12 cellular contexts compared by ENCODE assay signal in the genomic region with DNA sequence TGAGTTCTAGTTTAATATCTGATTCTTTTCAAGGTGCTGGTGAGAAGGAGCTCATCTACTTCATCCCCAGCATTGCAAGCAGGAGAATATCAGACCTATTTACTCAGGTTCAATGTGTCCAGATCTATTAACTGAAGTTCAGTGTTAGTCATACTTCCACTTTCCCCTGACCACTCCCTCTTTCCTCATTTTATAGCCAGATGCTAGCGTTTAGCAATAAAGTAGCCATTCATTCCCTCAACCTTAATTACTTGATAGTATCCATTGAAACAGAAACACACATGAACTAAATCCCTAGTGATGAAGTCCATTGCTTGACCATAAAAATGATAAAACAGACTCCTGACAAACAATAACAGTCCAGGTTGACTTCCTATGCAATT.
DNase-seq lines count a peak whose midpoint lies in the region; ATAC-seq, FAIRE-seq and TF ChIP-seq lines count a peak whose summit lies in the region.
"Had no signal": no experiment of that assay in that cellular context is flagged by ENCODE, and none has a peak within 500 bp of the region (broad histone marks: within the 10 kb centered on the region; RNA-seq: fewer than 3 reads in every experiment).

No MANE protein-coding gene starts in this region.

- no peak overlapping the region for H3K27ac Mint-ChIP-seq in activated CD8-positive, alpha-beta T cell treated with anti-CD3 and anti-CD28 coated beads, Interleukin-2, amount 10 ng/mL, durations not matched to agents 7 days and 5 days
- H3K27ac Mint-ChIP-seq: activated T-cell treated with anti-CD3 and anti-CD28 coated beads, Interleukin-2, amount 50 U/mL, for 24 hours had no signal

- no peaks in the 10 kb centered on the region for H3K36me3 Mint-ChIP-seq in activated CD8-positive, alpha-beta T cell treated with anti-CD3 and anti-CD28 coated beads, Interleukin-2, amount 10 ng/mL, durations not matched to agents 7 days and 5 days (ENCODE audit: low read depth)

- CTCF ChIA-PET in activated CD8-positive, alpha-beta T cell treated with anti-CD3 and anti-CD28 coated beads, Interleukin-2, amount 10 ng/mL, durations not matched to agents 7 days and 5 days (lab: Charles Lee), result interaction anchor here (7.2 kb wide), 1 partner anchor 395 kb away, joined by 138 read pairs; the partner anchor contains the start of gene CLDN11

- H3K27me3 Mint-ChIP-seq in activated CD8-positive, alpha-beta T cell treated with anti-CD3 and anti-CD28 coated beads, Interleukin-2, amount 10 ng/mL, durations not matched to agents 7 days and 5 days (ENCODE audit: low read depth), result peaks cover 5% of the 10 kb centered on the region

- POLR2A ChIA-PET in activated CD8-positive, alpha-beta T cell treated with anti-CD3 and anti-CD28 coated beads, Interleukin-2, amount 10 ng/mL, durations not matched to agents 7 days and 5 days (lab: Charles Lee), result no interaction called here

- no peak overlapping the region for H3K4me3 ChIP-seq in brain microvascular endothelial cell (ENCODE audit: low read depth, low read length)
- no peak overlapping the region for H3K4me3 ChIP-seq in effector memory CD4-positive, alpha-beta T cell (ENCODE audit: insufficient read depth, low read depth, low read length, poor library complexity, severe bottlenecking)
- H3K4me3 ChIP-seq: SJCRH30 had no signal

- H3K9me3 Mint-ChIP-seq in activated CD8-positive, alpha-beta T cell treated with anti-CD3 and anti-CD28 coated beads, Interleukin-2, amount 10 ng/mL, durations not matched to agents 7 days and 5 days (ENCODE audit: insufficient read depth), result no peaks in the 10 kb centered on the region
- H3K9me3 Mint-ChIP-seq: activated T-cell treated with anti-CD3 and anti-CD28 coated beads, Interleukin-2, amount 50 U/mL, for 24 hours had no signal

- no peak overlapping the region for H3K4me3 Mint-ChIP-seq in activated CD8-positive, alpha-beta T cell treated with anti-CD3 and anti-CD28 coated beads, Interleukin-2, amount 10 ng/mL, durations not matched to agents 7 days and 5 days
- H3K4me3 Mint-ChIP-seq: activated T-cell treated with anti-CD3 and anti-CD28 coated beads, Interleukin-2, amount 50 U/mL, for 24 hours had no signal

- H3K36me3 ChIP-seq in brain microvascular endothelial cell (replicated peaks), result no peaks in the 10 kb centered on the region
- H3K36me3 ChIP-seq in effector memory CD4-positive, alpha-beta T cell (ENCODE audit: control insufficient read depth, insufficient read depth, low read length), result no peaks in the 10 kb centered on the region
- H3K36me3 ChIP-seq: SJCRH30, WERI-Rb-1 had no signal

- in situ Hi-C loops in brain microvascular endothelial cell (cut with HindIII; ENCODE audit: low pct_ligation_motif_present, low sequenced_read_pairs), result loop anchor here (25.0 kb wide), 1 partner anchor 373 kb away; no protein-coding TSS in a partner anchor

- no peaks in the 10 kb centered on the region for H3K27me3 ChIP-seq in brain microvascular endothelial cell (replicated peaks)
- H3K27me3 ChIP-seq in effector memory CD4-positive, alpha-beta T cell (replicated peaks; ENCODE audit: control insufficient read depth, insufficient read depth, low read length, poor library complexity, severe bottlenecking), result no peaks in the 10 kb centered on the region
- H3K27me3 ChIP-seq: SJCRH30 had no signal

- no peak for TF ChIP-seq POLR2A in GM12892 (IDR thresholded peaks at IDR 0.05; ENCODE audit: low read depth, low read length)

- H3K4me1 ChIP-seq in effector memory CD4-positive, alpha-beta T cell (ENCODE audit: control insufficient read depth, insufficient read depth, low read length, poor library complexity, severe bottlenecking), result no peaks in the 10 kb centered on the region

- H3K9me3 ChIP-seq in effector memory CD4-positive, alpha-beta T cell (ENCODE audit: control insufficient read depth, low read length), result no peaks in the 10 kb centered on the region
- H3K9me3 ChIP-seq: SJCRH30 had no signal

- no peak for FAIRE-seq in GM12892 (lab: Jason Lieb, UNC)

- DNase-seq in AG09319 (ENCODE audit: extremely low read depth, low read depth) (peak; percentile 48), HT1080 (ENCODE audit: low read depth) (peak; percentile 77), brain microvascular endothelial cell (peak; percentile 5), iris pigment epithelial cell (ENCODE audit: low read depth) (peak; percentile 63), GM12892 (ENCODE audit: insufficient read length) (no peak)
- DNase-seq in activated CD8-positive, alpha-beta T cell treated with anti-CD3 and anti-CD28 coated beads, Interleukin-2, amount 10 ng/mL, durations not matched to agents 7 days and 5 days, result no peak
- no peak for DNase-seq in stimulated activated CD4-positive, alpha-beta T cell treated with anti-CD3 and anti-CD28 coated beads, Interleukin-4, amount 100 ng/mL, for 1 hour
- no peak for DNase-seq in effector memory CD4-positive, alpha-beta T cell
- DNase-seq: activated T-cell treated with anti-CD3 and anti-CD28 coated beads, Interleukin-2, amount 50 U/mL, for 24 hours had no signal

- peaks cover 2% of the 10 kb centered on the region for H3K4me1 Mint-ChIP-seq in activated CD8-positive, alpha-beta T cell treated with anti-CD3 and anti-CD28 coated beads, Interleukin-2, amount 10 ng/mL, durations not matched to agents 7 days and 5 days (ENCODE audit: low read depth)

- H3K27ac ChIP-seq in brain microvascular endothelial cell, result no peak overlapping the region
- no peak overlapping the region for H3K27ac ChIP-seq in effector memory CD4-positive, alpha-beta T cell (ENCODE audit: insufficient read depth, low read length, poor library complexity, severe bottlenecking)
- H3K27ac ChIP-seq: C4-2B, SJCRH30, WERI-Rb-1 had no signal

- ATAC-seq in activated CD8-positive, alpha-beta T cell treated with anti-CD3 and anti-CD28 coated beads, Interleukin-2, amount 10 ng/mL, durations not matched to agents 7 days and 5 days, result no peak

- TF ChIP-seq CTCF in AG09319 (IDR thresholded peaks at IDR 0.05; ENCODE audit: low read depth, low read length), result no peak
- TF ChIP-seq CTCF in brain microvascular endothelial cell (IDR thresholded peaks at IDR 0.05; ENCODE audit: low read depth, low read length, missing control alignments), result no peak

Comparison
In these comparisons a context has a peak if more than half of its experiments do, and no peak if none do; other contexts are left out.
1. DNase-seq: peak in AG09319 (single experiment), HT1080 (single experiment), brain microvascular endothelial cell (single experiment) and iris pigment epithelial cell (single experiment); none in activated CD8-positive, alpha-beta T cell treated with anti-CD3 and anti-CD28 coated beads, Interleukin-2, amount 10 ng/mL, durations not matched to agents 7 days and 5 days (single experiment), GM12892 (single experiment), stimulated activated CD4-positive, alpha-beta T cell treated with anti-CD3 and anti-CD28 coated beads, Interleukin-4, amount 100 ng/mL, for 1 hour (single experiment) and effector memory CD4-positive, alpha-beta T cell (0 of 3).